Comparison of ENCODE assay signal across 21 cellular contexts in the genomic region with DNA sequence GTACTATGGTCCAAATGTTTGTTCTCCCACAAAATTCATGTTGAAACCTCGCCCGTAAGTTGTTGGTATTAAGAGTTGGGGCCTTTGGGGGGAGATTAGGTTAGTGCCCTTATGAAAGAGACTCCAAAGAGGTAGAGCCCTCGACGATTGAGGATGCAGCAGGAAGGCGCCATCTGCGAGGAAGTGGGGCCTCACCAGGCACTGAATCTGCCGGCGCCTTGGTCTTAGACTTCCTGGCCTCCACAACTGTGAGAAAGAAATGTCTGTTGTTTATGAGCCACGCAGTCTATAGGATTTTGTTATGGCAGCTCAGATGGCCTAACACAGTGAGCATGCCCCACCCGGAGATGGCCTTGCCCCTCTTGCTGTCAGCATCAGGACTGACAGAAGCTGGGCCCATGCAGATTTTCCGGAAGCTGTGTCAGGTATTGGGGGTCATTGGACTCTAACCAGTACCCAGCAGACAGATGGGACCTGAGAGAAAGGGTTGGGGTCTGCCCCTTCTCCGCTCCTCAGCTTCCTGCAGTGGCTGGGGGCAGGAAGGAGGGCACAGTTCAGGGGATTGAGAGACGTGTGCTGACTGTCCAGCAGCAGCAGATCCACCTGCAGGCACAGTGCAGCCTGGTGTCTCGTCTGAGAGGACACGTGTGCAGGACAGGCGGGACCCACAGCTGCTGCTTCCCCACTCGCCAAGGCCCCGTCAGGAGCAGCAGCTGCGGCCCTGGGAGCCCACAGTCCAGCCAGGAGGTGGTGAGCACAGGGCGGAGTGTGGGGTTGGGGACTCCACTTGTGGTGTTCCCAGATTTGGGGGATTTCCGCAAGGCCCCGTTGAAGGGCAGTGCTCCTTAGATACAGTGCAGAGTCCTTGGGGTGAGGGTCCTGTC. TPM values are rescaled to one million over a fixed set of nuclear protein-coding genes. Genes with fewer than 3 reads are reported as not detected.
DNase-seq lines count a peak whose midpoint lies in the region; ATAC-seq and TF ChIP-seq lines count a peak whose summit lies in the region.
"Had no signal": no experiment of that assay in that cellular context is flagged by ENCODE, and none has a peak within 500 bp of the region (broad histone marks: within the 10 kb centered on the region; RNA-seq: fewer than 3 reads in every experiment).

No MANE protein-coding gene starts in this region.

- peaks cover 16% of the 10 kb centered on the region for H3K4me1 Mint-ChIP-seq in endothelial cell (ENCODE audit: unreplicated experiment)

- no peak for TF ChIP-seq CTCF in left ventricle myocardium inferior (IDR thresholded peaks at IDR 0.05; ENCODE audit: borderline replicate concordance)
- TF ChIP-seq CTCF in endothelial cell (IDR thresholded peaks at IDR 0.05; ENCODE audit: unreplicated experiment), result no peak
- TF ChIP-seq CTCF in spleen (IDR thresholded peaks at IDR 0.05 in 8 of 11, conservative IDR thresholded peaks at IDR 0.05 in 3 of 11), result no peak
- TF ChIP-seq CTCF in uterus (IDR thresholded peaks at IDR 0.05), result no peak
- no peak for TF ChIP-seq CTCF in ascending aorta (IDR thresholded peaks at IDR 0.05)

- H3K9me3 ChIP-seq in left ventricle myocardium inferior (replicated peaks), result no peaks in the 10 kb centered on the region
- no peaks in the 10 kb centered on the region for H3K9me3 ChIP-seq in spleen
- H3K9me3 ChIP-seq in uterus, result no peaks in the 10 kb centered on the region
- H3K9me3 ChIP-seq in ascending aorta, result no peaks in the 10 kb centered on the region
- H3K9me3 ChIP-seq: A549, BE2C had no signal

- whole genome bisulfite sequencing in spleen, 5 donors, result 69 to 75% (median 71%) methylated on average over 21 to 22 of the region's 22 CpGs

- ATAC-seq in GM18519 (IDR thresholded peaks at IDR 0.05; ENCODE audit: low FRiP score, unreplicated experiment), result no peak
- ATAC-seq: A549 had no signal

- H3K27me3 Mint-ChIP-seq in endothelial cell (ENCODE audit: unreplicated experiment), result peaks cover 5% of the 10 kb centered on the region
- H3K27me3 Mint-ChIP-seq: CD4-positive, alpha-beta T cell had no signal

- no peak overlapping the region for H3K4me3 Mint-ChIP-seq in endothelial cell (ENCODE audit: unreplicated experiment)
- H3K4me3 Mint-ChIP-seq: CD4-positive, alpha-beta T cell had no signal

- H3K36me3 ChIP-seq in left ventricle myocardium inferior (no peaks in the 10 kb centered on the region), spleen (peaks cover 0 to 4% (median 0%) of the 10 kb centered on the region in 6 donors), uterus (no peaks in the 10 kb centered on the region), ascending aorta (no peaks in the 10 kb centered on the region)
- H3K36me3 ChIP-seq: BE2C had no signal

- H3K27me3 ChIP-seq in left ventricle myocardium inferior (ENCODE audit: low read depth), result no peaks in the 10 kb centered on the region
- H3K27me3 ChIP-seq in spleen (replicated peaks in 1 of 7), result no peaks in the 10 kb centered on the region
- no peaks in the 10 kb centered on the region for H3K27me3 ChIP-seq in uterus
- H3K27me3 ChIP-seq in ascending aorta, result no peaks in the 10 kb centered on the region
- H3K27me3 ChIP-seq: BE2C had no signal

- H3K9me3 Mint-ChIP-seq in endothelial cell (ENCODE audit: unreplicated experiment), result no peaks in the 10 kb centered on the region

- DNase-seq in cardiac septum (ENCODE audit: low spot score), result peak; percentile 71
- no peak for DNase-seq in left ventricle myocardium inferior
- peak; percentile 70 for DNase-seq in Jurkat, Clone E6-1 (ENCODE audit: low read depth, low spot score)
- DNase-seq in endothelial cell (ENCODE audit: low spot score), result no peak
- DNase-seq in spleen, result peak; percentile 68
- DNase-seq in uterus, result no peak
- no peak for DNase-seq in ascending aorta (ENCODE audit: low spot score in 2 of 2)
- DNase-seq: BE2C; CD4-positive, alpha-beta T cell; COR-L47; DMS 273 treated with DMSO at 0.1 percent for 48 hours; HCEC 1CT; NCI-H1694; NCI-H2081; NCI-H2171 treated with DMSO at 0.1 percent for 48 hours; NCI-H524 treated with DMSO at 0.1 percent for 48 hours; NCI-H82; OCI-M1 had no signal

- H3K4me3 ChIP-seq in left ventricle myocardium inferior (no peak overlapping the region), spleen (no peak overlapping the region), uterus (no peak overlapping the region), ascending aorta (no peak overlapping the region)
- H3K4me3 ChIP-seq in Jurkat, Clone E6-1 (ENCODE audit: low read length), result peak overlapping the region; percentile 17
- H3K4me3 ChIP-seq: A549 had no signal

- H3K36me3 Mint-ChIP-seq in endothelial cell (ENCODE audit: low read depth, unreplicated experiment), result no peaks in the 10 kb centered on the region

- TF ChIP-seq POLR2A in spleen (IDR thresholded peaks at IDR 0.05) (no peak), uterus (IDR thresholded peaks at IDR 0.05) (no peak)

- H3K27ac ChIP-seq in left ventricle myocardium inferior (replicated peaks) (no peak overlapping the region), spleen (no peak overlapping the region), uterus (no peak overlapping the region), ascending aorta (no peak overlapping the region)
- H3K27ac ChIP-seq: A549, KMS-11 had no signal

- intact Hi-C loops in cardiac septum (cut with DNase I), result no loop called here
- intact Hi-C loops in left ventricle myocardium inferior (cut with micrococcal nuclease), result no loop called here
- intact Hi-C loops in spleen (cut with DNase I; ENCODE audit: low total_unique reads), result no loop called here
- intact Hi-C loops in uterus (cut with DNase I; ENCODE audit: low total_unique reads), result no loop called here
- intact Hi-C loops in ascending aorta (cut with DNase I), result no loop called here

- H3K4me1 ChIP-seq in left ventricle myocardium inferior, result peaks cover 10% of the 10 kb centered on the region
- peaks cover 0 to 26% (median 1%) of the 10 kb centered on the region in 6 donors for H3K4me1 ChIP-seq in spleen
- no peaks in the 10 kb centered on the region for H3K4me1 ChIP-seq in uterus
- no peaks in the 10 kb centered on the region for H3K4me1 ChIP-seq in ascending aorta
- H3K4me1 ChIP-seq: A549, BE2C had no signal

- H3K27ac Mint-ChIP-seq in endothelial cell (ENCODE audit: unreplicated experiment), result peak overlapping the region; percentile 8
- H3K27ac Mint-ChIP-seq: CD4-positive, alpha-beta T cell had no signal

RNA-seq across cellular contexts. Expression of a gene that starts 47.8 kb away (rescaled TPM):
- total RNA-seq in cardiac septum (11.4 TPM), left ventricle myocardium inferior (15.4 TPM), endothelial cell (ENCODE audit: unreplicated experiment) (25.9 TPM), spleen (10 to 100 TPM; 19.8 to 33.4 (median 23.8) TPM), uterus (10 to 100 TPM; 10.9 to 37.7 (median 16.0) TPM), ascending aorta (7.0 TPM)
- polyA plus RNA-seq in Jurkat, Clone E6-1 (2012; ENCODE audit: insufficient read depth, insufficient read length), result 42.6 TPM
- 10 to 100 TPM; 14.3 to 20.2 (median 17.1) TPM for polyA plus RNA-seq in spleen

Comparison
In these comparisons a context has a peak if more than half of its experiments do, and no peak if none do; other contexts are left out.
1. DNase-seq: peak in cardiac septum (single experiment), Jurkat, Clone E6-1 (single experiment) and spleen (single experiment); none in left ventricle myocardium inferior (single experiment), endothelial cell (single experiment), uterus (0 of 2) and ascending aorta (0 of 2).